In the genomic region with DNA sequence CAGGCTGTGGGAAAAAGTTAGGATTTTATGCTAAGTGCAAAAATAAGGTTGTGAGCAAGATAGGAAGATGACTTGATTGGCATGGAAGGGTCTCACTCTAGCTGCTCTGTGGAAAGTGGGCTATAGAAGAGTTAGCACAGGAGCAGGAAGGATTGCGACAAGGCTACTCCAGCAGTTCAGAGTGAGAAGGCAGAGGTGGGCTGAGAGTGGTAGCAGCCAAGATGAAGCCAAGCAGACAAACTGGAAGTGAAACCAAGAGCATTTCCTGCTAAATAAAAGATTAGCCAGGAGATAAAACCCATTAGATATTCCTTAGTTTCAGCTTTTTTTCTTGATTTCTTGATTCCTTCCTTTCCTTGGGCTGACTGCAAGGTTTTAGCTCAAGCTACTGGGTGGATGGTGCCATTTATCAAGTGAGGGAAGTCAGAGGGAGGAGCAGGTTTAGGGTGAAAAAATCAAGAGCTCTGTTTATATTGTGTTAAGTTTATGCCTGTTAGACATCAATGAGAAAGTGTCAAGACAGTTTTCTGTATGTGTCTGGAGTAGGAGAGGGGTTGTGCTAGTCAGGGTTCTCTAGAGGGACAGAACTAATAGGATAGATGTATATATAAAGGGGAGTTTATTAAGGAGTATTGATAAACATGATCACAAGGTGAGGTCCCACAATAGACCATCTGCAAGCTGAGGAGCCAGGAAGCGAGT, we compare ENCODE assay signal across 1 cellular context.
TF ChIP-seq lines count a peak whose summit lies in the region.

No MANE protein-coding gene starts in this region.

TF ChIP-seq in GM12878, 131 proteins besides CTCF, POLR2A, EP300 and RAD21 (continued from another document):
- TF ChIP-seq HSF1 (IDR thresholded peaks at IDR 0.05; ENCODE audit: low read depth, low read length) (no peak), CEBPB (IDR thresholded peaks at IDR 0.05; ENCODE audit: borderline replicate concordance in 1 of 2, low read depth in 2 of 2, low read length in 2 of 2) (no peak), MTA2 (IDR thresholded peaks at IDR 0.05; ENCODE audit: low read depth) (0 out of 2 replicates have a peak, but pooled peaks have one; percentile 24), ATF2 (IDR thresholded peaks at IDR 0.05; ENCODE audit: low read length) (no peak), PAX5 (IDR thresholded peaks at IDR 0.05; ENCODE audit: borderline replicate concordance, low read depth, low read length) (no peak), SUPT20H (IDR thresholded peaks at IDR 0.05; ENCODE audit: borderline replicate concordance, control insufficient read depth, low read depth, low read length) (no peak), DPF2 (IDR thresholded peaks at IDR 0.05) (0 out of 2 replicates have a peak, but pooled peaks have one; percentile 22), GATAD2B (conservative IDR thresholded peaks at IDR 0.05; ENCODE audit: low read depth) (no peak), RELA (IDR thresholded peaks at IDR 0.05; ENCODE audit: borderline replicate concordance, partially characterized antibody) (no peak), SMARCA5 (IDR thresholded peaks at IDR 0.05) (no peak), ZBED1 (IDR thresholded peaks at IDR 0.05; ENCODE audit: borderline replicate concordance) (no peak), IRF3 (IDR thresholded peaks at IDR 0.05) (no peak), SREBF2 (IDR thresholded peaks at IDR 0.05; ENCODE audit: low read length) (no peak), TCF3 (IDR thresholded peaks at IDR 0.05; ENCODE audit: borderline replicate concordance, insufficient read depth, low read depth, low read length) (no peak), SMAD5 (IDR thresholded peaks at IDR 0.05; ENCODE audit: low read depth) (no peak), FOXK2 (IDR thresholded peaks at IDR 0.05) (no peak), HDAC6 (IDR thresholded peaks at IDR 0.05; ENCODE audit: unreplicated experiment) (no peak), IKZF2 (IDR thresholded peaks at IDR 0.05) (peak; percentile 46 to 48; a peak in 2 of 4 replicates), IKZF1 (conservative IDR thresholded peaks at IDR 0.05) (peak; percentile 57), SPI1 (IDR thresholded peaks at IDR 0.05; ENCODE audit: borderline replicate concordance, insufficient read depth, low read depth, low read length) (peak; percentile 86), LARP7 (IDR thresholded peaks at IDR 0.05) (no peak)
- TF ChIP-seq, protein P1, sequence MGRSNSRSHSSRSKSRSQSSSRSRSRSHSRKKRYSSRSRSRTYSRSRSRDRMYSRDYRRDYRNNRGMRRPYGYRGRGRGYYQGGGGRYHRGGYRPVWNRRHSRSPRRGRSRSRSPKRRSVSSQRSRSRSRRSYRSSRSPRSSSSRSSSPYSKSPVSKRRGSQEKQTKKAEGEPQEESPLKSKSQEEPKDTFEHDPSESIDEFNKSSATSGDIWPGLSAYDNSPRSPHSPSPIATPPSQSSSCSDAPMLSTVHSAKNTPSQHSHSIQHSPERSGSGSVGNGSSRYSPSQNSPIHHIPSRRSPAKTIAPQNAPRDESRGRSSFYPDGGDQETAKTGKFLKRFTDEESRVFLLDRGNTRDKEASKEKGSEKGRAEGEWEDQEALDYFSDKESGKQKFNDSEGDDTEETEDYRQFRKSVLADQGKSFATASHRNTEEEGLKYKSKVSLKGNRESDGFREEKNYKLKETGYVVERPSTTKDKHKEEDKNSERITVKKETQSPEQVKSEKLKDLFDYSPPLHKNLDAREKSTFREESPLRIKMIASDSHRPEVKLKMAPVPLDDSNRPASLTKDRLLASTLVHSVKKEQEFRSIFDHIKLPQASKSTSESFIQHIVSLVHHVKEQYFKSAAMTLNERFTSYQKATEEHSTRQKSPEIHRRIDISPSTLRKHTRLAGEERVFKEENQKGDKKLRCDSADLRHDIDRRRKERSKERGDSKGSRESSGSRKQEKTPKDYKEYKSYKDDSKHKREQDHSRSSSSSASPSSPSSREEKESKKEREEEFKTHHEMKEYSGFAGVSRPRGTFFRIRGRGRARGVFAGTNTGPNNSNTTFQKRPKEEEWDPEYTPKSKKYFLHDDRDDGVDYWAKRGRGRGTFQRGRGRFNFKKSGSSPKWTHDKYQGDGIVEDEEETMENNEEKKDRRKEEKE (IDR thresholded peaks at IDR 0.05) = no peak
